ENCODE assay signal across 8 cellular contexts in the genomic region with DNA sequence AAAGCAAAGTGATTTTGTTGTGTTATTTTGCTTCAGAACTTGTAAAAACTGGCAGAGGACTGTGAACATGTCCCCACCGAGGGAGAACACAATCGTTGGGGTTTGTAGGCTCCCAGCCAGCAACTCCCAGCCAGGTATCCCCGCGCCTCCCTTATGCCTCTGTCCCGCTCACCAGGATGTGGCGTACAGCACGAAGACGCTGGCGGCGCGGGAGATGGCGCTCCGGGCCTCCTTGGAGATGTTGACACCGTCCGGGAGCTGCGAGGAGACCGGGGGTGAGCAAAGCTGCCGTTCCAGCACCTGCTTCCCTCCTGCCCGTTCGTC. TPM values are rescaled to one million over a fixed set of nuclear protein-coding genes. Genes with fewer than 3 reads are reported as not detected.
DNase-seq lines count a peak whose midpoint lies in the region; ATAC-seq and TF ChIP-seq lines count a peak whose summit lies in the region.

No MANE protein-coding gene starts in this region.

- DNase-seq in MCF 10A (ENCODE audit: unreplicated experiment) = no peak
- DNase-seq in stimulated activated CD4-positive, alpha-beta T cell treated with anti-CD3 and anti-CD28 coated beads, Interleukin-4, amount 100 ng/mL, for 1 hour = no peak
- DNase-seq in left lobe of liver (ENCODE audit: low spot score) = no peak
- DNase-seq in OCI-M2 (lab: John Stamatoyannopoulos, UW; ENCODE audit: unreplicated experiment) = no peak
- DNase-seq in medulla oblongata (ENCODE audit: extremely low spot score) = no peak

- peak overlapping the region; percentile 97 to 98 for H3K27ac ChIP-seq in mucosa of rectum (ENCODE audit: low read depth in 2 of 2, low read length in 2 of 2)

- H3K27me3 Mint-ChIP-seq in MCF 10A (ENCODE audit: insufficient read depth, unreplicated experiment) = no peaks in the 10 kb centered on the region

- peaks cover 18% of the 10 kb centered on the region for H3K4me1 Mint-ChIP-seq in MCF 10A (ENCODE audit: insufficient read depth, unreplicated experiment)

- H3K4me1 ChIP-seq in mucosa of rectum (ENCODE audit: control insufficient read depth in 2 of 2, insufficient read depth in 2 of 2, low read length in 2 of 2) = peaks cover 8 to 15% of the 10 kb centered on the region in 2 donors

- H3K4me3 ChIP-seq in mucosa of rectum (ENCODE audit: low read length in 2 of 2) = peak overlapping the region; percentile 94 to 97

- H3K9me3 ChIP-seq in mucosa of rectum (ENCODE audit: control insufficient read depth in 2 of 2, low read length in 2 of 2) = no peaks in the 10 kb centered on the region

- peaks cover 32% of the 10 kb centered on the region for H3K36me3 Mint-ChIP-seq in MCF 10A (ENCODE audit: insufficient read depth, unreplicated experiment)

- peak overlapping the region; percentile 76 to 94 for H3K9ac ChIP-seq in mucosa of rectum (ENCODE audit: low read depth in 1 of 2, low read length in 2 of 2)

- CTCF ChIA-PET in MCF 10A (lab: Yijun Ruan, JAX) = interaction anchor here (0.5 to 12.6 kb wide), 11 partner anchors 8 to 1640 kb away, joined by 3 to 141 read pairs (median 5); partner anchors contain the start of genes ALAD, CDC26 and PRPF4

- no TSS peak for BruUV-seq in MCF 10A (replicated peaks; lab: Mats Ljungman, UMichigan)

- POLR2A ChIA-PET in MCF 10A (lab: Yijun Ruan, JAX) = interaction anchor here (0.6 to 3.6 kb wide), 20 partner anchors 9 to 266 kb away, joined by 3 to 49 read pairs (median 4); partner anchors contain the start of genes ALAD, BSPRY, CDC26 and FKBP15

- intact Hi-C loops in MCF 10A (cut with micrococcal nuclease) = loop anchor here (10.0 kb wide), 1 partner anchor 485 kb away; no protein-coding TSS in a partner anchor

- no peaks in the 10 kb centered on the region for H3K9me3 Mint-ChIP-seq in MCF 10A (ENCODE audit: unreplicated experiment)

- H3K4me3 Mint-ChIP-seq in MCF 10A (ENCODE audit: unreplicated experiment) = peak overlapping the region; percentile 77

- no peak for TF ChIP-seq CTCF in MCF 10A (IDR thresholded peaks at IDR 0.05; ENCODE audit: unreplicated experiment)

- no peaks in the 10 kb centered on the region for H3K27me3 ChIP-seq in mucosa of rectum (ENCODE audit: control insufficient read depth in 2 of 2, insufficient read depth in 2 of 2, low read length in 2 of 2)

- H3K36me3 ChIP-seq in mucosa of rectum (ENCODE audit: control insufficient read depth in 2 of 2, insufficient read depth in 2 of 2, low read length in 2 of 2) = peaks cover 18% of the 10 kb centered on the region in 2 donors

- ATAC-seq in GM18520 (IDR thresholded peaks at IDR 0.05; ENCODE audit: unreplicated experiment) (peak; percentile 2), HG03439 (IDR thresholded peaks at IDR 0.05; ENCODE audit: unreplicated experiment) (peak; percentile 6), left lobe of liver (no peak)

- H3K27ac Mint-ChIP-seq in MCF 10A (ENCODE audit: low read depth, unreplicated experiment) = peak overlapping the region; percentile 96

RNA-seq across cellular contexts. Expression of gene POLE3, which starts 0.6 kb away (rescaled TPM):
- total RNA-seq in MCF 10A (2022) (51.8 and 54.0 TPM in 2 replicates), left lobe of liver (14.3 TPM)

RNA-seq across cellular contexts. Expression of gene C9orf43, which starts 0.7 kb away (rescaled TPM):
- total RNA-seq in MCF 10A (2022) (0.84 and 1.1 TPM in 2 replicates), left lobe of liver (0.96 TPM)

RNA-seq across cellular contexts. Expression of gene ALAD, which starts 8.8 kb away (rescaled TPM):
- total RNA-seq in MCF 10A (2022) (6.6 and 7.8 TPM in 2 replicates), left lobe of liver (152 TPM)

RNA-seq across cellular contexts. Expression of gene HDHD3, which starts 33.1 kb away (rescaled TPM):
- total RNA-seq in MCF 10A (2022) = 10.1 and 11.5 TPM in 2 replicates
- total RNA-seq in left lobe of liver = 76.9 TPM

RNA-seq across cellular contexts. Expression of gene RGS3, which starts 53.7 kb away (rescaled TPM):
- 32.1 and 34.8 TPM in 2 replicates for total RNA-seq in MCF 10A (2022)
- total RNA-seq in left lobe of liver = 19.5 TPM

Comparison
In these comparisons a context has a peak if more than half of its experiments do, and no peak if none do; other contexts are left out.
1. RNA of gene ALAD, which starts 8.8 kb away (total RNA-seq): 152 TPM in left lobe of liver (single experiment); 6.6 to 7.8 TPM in MCF 10A; every median in the first group is over 10 times any median in the second.